Comparison of ENCODE assay signal across 19 cellular contexts in genomic region chr14:81272322-81272721, GRCh38. TPM values are rescaled to one million over a fixed set of nuclear protein-coding genes. Genes with fewer than 3 reads are reported as not detected.
DNase-seq lines count a peak whose midpoint lies in the region; ATAC-seq, FAIRE-seq and TF ChIP-seq lines count a peak whose summit lies in the region.
"Had no signal": no experiment of that assay in that cellular context is flagged by ENCODE, and none has a peak within 500 bp of the region (broad histone marks: within the 10 kb centered on the region; RNA-seq: fewer than 3 reads in every experiment).

No MANE protein-coding gene starts in this region.

- H3K79me2 ChIP-seq in PC-9 (ENCODE audit: low read depth): no peaks in the 10 kb centered on the region

- no peaks in the 10 kb centered on the region for H3K9me2 ChIP-seq in PC-9 (ENCODE audit: insufficient read depth)

- 64 to 79% (median 75%) methylated on average over 2 of the region's 2 CpGs for WGBS in heart left ventricle, 4 donors
- 51 to 74% (median 66%) methylated on average over 2 of the region's 2 CpGs for WGBS in small intestine, 3 donors
- 63% methylated on average over 2 of the region's 2 CpGs for WGBS in prostate gland

- H3K9me3 ChIP-seq in heart left ventricle (no peaks in the 10 kb centered on the region), PC-9 (ENCODE audit: insufficient read depth, low read depth) (no peaks in the 10 kb centered on the region), right atrium auricular region (no peaks in the 10 kb centered on the region), small intestine (ENCODE audit: control insufficient read depth, low read depth) (no peaks in the 10 kb centered on the region), prostate gland (no peaks in the 10 kb centered on the region)
- H3K9me3 ChIP-seq: BLaER1 had no signal

- no peaks in the 10 kb centered on the region for H4K20me1 ChIP-seq in PC-9 (ENCODE audit: insufficient read depth)
- H4K20me1 ChIP-seq: BLaER1 had no signal

- peak; percentile 53 for FAIRE-seq in small intestine (lab: Jason Lieb, UNC)
- FAIRE-seq: GM12892, GM18507, H54 had no signal

- H3K36me3 ChIP-seq in heart left ventricle: peaks cover 0 to 9% (median 0%) of the 10 kb centered on the region in 9 donors
- no peaks in the 10 kb centered on the region for H3K36me3 ChIP-seq in PC-9 (ENCODE audit: low read depth)
- no peaks in the 10 kb centered on the region for H3K36me3 ChIP-seq in right atrium auricular region
- H3K36me3 ChIP-seq in small intestine (ENCODE audit: control insufficient read depth in 2 of 2, insufficient read depth in 2 of 2, low read length in 2 of 2): peaks cover 0 to 3% of the 10 kb centered on the region in 2 donors
- H3K36me3 ChIP-seq in prostate gland: no peaks in the 10 kb centered on the region
- H3K36me3 ChIP-seq: BLaER1 had no signal

- BruUV-seq in PC-9 (replicated peaks; lab: Mats Ljungman, UMichigan): no TSS peak

- TF ChIP-seq CTCF in heart left ventricle (IDR thresholded peaks at IDR 0.05) (no peak), PC-9 (conservative IDR thresholded peaks at IDR 0.05) (no peak), right atrium auricular region (IDR thresholded peaks at IDR 0.05) (no peak), prostate gland (IDR thresholded peaks at IDR 0.05) (no peak)

- intact Hi-C loops in Right ventricle myocardium superior (cut with DNase I) (loop anchor here (5.0 kb wide), 1 partner anchor 190 kb away; no protein-coding TSS in a partner anchor), heart left ventricle (cut with DNase I) (loop anchor here in 1 of 10 donors (5.0 kb wide), 1 partner anchor 65 kb away; no protein-coding TSS in a partner anchor), PC-9 (cut with micrococcal nuclease; ENCODE audit: unreplicated experiment) (no loop called here), prostate gland (cut with DNase I) (no loop called here)

- peak; percentile 32 for ATAC-seq in Right ventricle myocardium superior (ENCODE audit: poor library complexity)
- ATAC-seq in heart left ventricle: no peak
- ATAC-seq: GM23338 had no signal

- 0 out of 2 replicates have a peak overlapping the region, but pooled peaks have one; percentile 10 for H3K4me2 ChIP-seq in PC-9
- H3K4me2 ChIP-seq: BLaER1, GM23338 had no signal

- no peak overlapping the region for H2AFZ ChIP-seq in PC-9
- H2AFZ ChIP-seq: GM23338 had no signal

- POLR2A ChIA-PET in PC-9 (lab: Charles Lee; ENCODE audit: unreplicated experiment): no interaction called here

- H3K4me3 ChIP-seq in heart left ventricle (no peak overlapping the region), PC-9 (no peak overlapping the region), right atrium auricular region (no peak overlapping the region), small intestine (ENCODE audit: low read depth in 1 of 2, low read length in 2 of 2) (no peak overlapping the region), prostate gland (no peak overlapping the region)
- H3K4me3 ChIP-seq: BLaER1, GM23338 had no signal

- TF ChIP-seq POLR2A in heart left ventricle (IDR thresholded peaks at IDR 0.05) (no peak), prostate gland (IDR thresholded peaks at IDR 0.05) (no peak)

- no peak for DNase-seq in Right ventricle myocardium superior
- no peak for DNase-seq in heart left ventricle
- no peak for DNase-seq in PC-9
- DNase-seq in right atrium auricular region (ENCODE audit: low spot score): no peak
- no peak for DNase-seq in small intestine
- no peak for DNase-seq in HPDE6-E6E7 (ENCODE audit: extremely low spot score)
- DNase-seq in prostate gland (ENCODE audit: low spot score): no peak
- no peak for DNase-seq in amniotic stem cell (lab: John Stamatoyannopoulos, UW)
- DNase-seq: 8988T; CD4-positive, alpha-beta memory T cell; DMS153; DMS79; GDM1; HCEC 1CT had no signal

- CTCF ChIA-PET in PC-9 (lab: Charles Lee): no interaction called here

- H3K27ac ChIP-seq in heart left ventricle (peak overlapping the region in 4 of 12 donors; percentile 22 to 63 (median 44)), PC-9 (no peak overlapping the region), right atrium auricular region (peak overlapping the region; percentile 8 to 14), small intestine (ENCODE audit: low read depth in 1 of 2, low read length in 1 of 2) (no peak overlapping the region), prostate gland (no peak overlapping the region)
- H3K27ac ChIP-seq: BLaER1 had no signal

- no peaks in the 10 kb centered on the region for H3F3A ChIP-seq in PC-9 (ENCODE audit: insufficient read depth, low read depth)

- H3K4me1 ChIP-seq in heart left ventricle (peaks cover 0 to 44% (median 4%) of the 10 kb centered on the region in 12 donors), PC-9 (replicated peaks; ENCODE audit: insufficient read depth) (peaks cover 10% of the 10 kb centered on the region), right atrium auricular region (no peaks in the 10 kb centered on the region), small intestine (ENCODE audit: control insufficient read depth in 2 of 2, insufficient read depth in 1 of 2, low read depth in 1 of 2, low read length in 1 of 2) (no peaks in the 10 kb centered on the region), prostate gland (replicated peaks) (no peaks in the 10 kb centered on the region)

- peaks cover 0 to 5% (median 0%) of the 10 kb centered on the region in 9 donors for H3K27me3 ChIP-seq in heart left ventricle
- H3K27me3 ChIP-seq in PC-9 (ENCODE audit: insufficient read depth, low read depth): no peaks in the 10 kb centered on the region
- H3K27me3 ChIP-seq in right atrium auricular region: no peaks in the 10 kb centered on the region
- no peaks in the 10 kb centered on the region for H3K27me3 ChIP-seq in small intestine (ENCODE audit: control insufficient read depth in 2 of 2, insufficient read depth in 2 of 2, low read length in 2 of 2)
- no peaks in the 10 kb centered on the region for H3K27me3 ChIP-seq in prostate gland (replicated peaks; ENCODE audit: insufficient read depth)
- H3K27me3 ChIP-seq: BLaER1 had no signal

RNA-seq across cellular contexts. Expression of gene GTF2A1, which starts 51.6 kb away (rescaled TPM):
- 17.1 TPM for total RNA-seq in Right ventricle myocardium superior
- total RNA-seq in heart left ventricle: 10 to 100 TPM; 12.7 to 31.3 (median 23.3) TPM
- 1 to 10 TPM; 3.4 to 9.0 TPM for polyA plus RNA-seq in heart left ventricle
- total RNA-seq in PC-9 (2021): 6.7 and 13.9 TPM in 2 replicates
- 10 to 100 TPM; 14.6 to 17.1 TPM for total RNA-seq in right atrium auricular region
- 1 to 10 TPM; 4.9 to 8.7 (median 7.0) TPM for polyA plus RNA-seq in small intestine
- 10 to 100 TPM; 21.2 to 54.9 TPM for total RNA-seq in prostate gland

Comparison
In these comparisons a context has a peak if more than half of its experiments do, and no peak if none do; other contexts are left out.
1. H3K27ac ChIP-seq: peak in right atrium auricular region (2 of 2); none in PC-9 (single experiment), small intestine (0 of 2) and prostate gland (0 of 2).